1 cellular context compared by ENCODE assay signal in the genomic region with DNA sequence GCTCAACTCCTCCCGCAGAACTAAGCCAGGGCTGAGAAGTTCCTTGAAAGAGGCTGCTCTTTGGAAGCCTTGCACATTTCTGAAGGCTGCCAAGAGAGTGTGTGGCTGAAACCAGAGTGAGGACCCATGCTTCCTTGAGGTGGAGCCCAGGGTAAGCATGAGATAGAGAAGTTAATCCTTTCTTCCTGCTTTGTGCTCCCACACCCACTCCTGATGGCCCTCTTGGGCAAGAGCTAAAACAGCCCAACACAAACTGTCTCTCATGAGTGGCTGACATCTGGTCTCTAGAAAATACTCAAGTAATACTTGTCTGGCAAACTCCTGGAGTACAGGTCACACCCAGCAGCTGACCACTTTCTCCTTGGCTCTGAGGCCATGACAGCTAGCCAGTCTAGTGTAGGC.
TF ChIP-seq lines count a peak whose summit lies in the region.

No MANE protein-coding gene starts in this region.

TF ChIP-seq in H1, 55 proteins besides CTCF, POLR2A, EP300 and RAD21:
- no peak for TF ChIP-seq CBX8 (IDR thresholded peaks at IDR 0.05; ENCODE audit: borderline replicate concordance, low read depth, low read length)
- TF ChIP-seq, protein P1, sequence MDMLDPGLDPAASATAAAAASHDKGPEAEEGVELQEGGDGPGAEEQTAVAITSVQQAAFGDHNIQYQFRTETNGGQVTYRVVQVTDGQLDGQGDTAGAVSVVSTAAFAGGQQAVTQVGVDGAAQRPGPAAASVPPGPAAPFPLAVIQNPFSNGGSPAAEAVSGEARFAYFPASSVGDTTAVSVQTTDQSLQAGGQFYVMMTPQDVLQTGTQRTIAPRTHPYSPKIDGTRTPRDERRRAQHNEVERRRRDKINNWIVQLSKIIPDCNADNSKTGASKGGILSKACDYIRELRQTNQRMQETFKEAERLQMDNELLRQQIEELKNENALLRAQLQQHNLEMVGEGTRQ (IDR thresholded peaks at IDR 0.05; ENCODE audit: low read length), result no peak
- TF ChIP-seq BRCA1 (IDR thresholded peaks at IDR 0.05; ENCODE audit: low read depth, low read length), result no peak
- no peak for TF ChIP-seq KDM1A (IDR thresholded peaks at IDR 0.05; ENCODE audit: borderline replicate concordance, low read length)
- TF ChIP-seq, protein P2, sequence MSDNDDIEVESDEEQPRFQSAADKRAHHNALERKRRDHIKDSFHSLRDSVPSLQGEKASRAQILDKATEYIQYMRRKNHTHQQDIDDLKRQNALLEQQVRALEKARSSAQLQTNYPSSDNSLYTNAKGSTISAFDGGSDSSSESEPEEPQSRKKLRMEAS (IDR thresholded peaks at IDR 0.05), result no peak
- TF ChIP-seq POLR2AphosphoS5 (IDR thresholded peaks at IDR 0.05; ENCODE audit: low read depth, low read length), result no peak
- TF ChIP-seq CTBP2 (IDR thresholded peaks at IDR 0.05; ENCODE audit: borderline replicate concordance, insufficient read depth, insufficient read length, low read length), result no peak
- no peak for TF ChIP-seq MAFK (IDR thresholded peaks at IDR 0.05; ENCODE audit: low read depth, low read length)
